Comparison of ENCODE assay signal across 8 cellular contexts in the genomic region with DNA sequence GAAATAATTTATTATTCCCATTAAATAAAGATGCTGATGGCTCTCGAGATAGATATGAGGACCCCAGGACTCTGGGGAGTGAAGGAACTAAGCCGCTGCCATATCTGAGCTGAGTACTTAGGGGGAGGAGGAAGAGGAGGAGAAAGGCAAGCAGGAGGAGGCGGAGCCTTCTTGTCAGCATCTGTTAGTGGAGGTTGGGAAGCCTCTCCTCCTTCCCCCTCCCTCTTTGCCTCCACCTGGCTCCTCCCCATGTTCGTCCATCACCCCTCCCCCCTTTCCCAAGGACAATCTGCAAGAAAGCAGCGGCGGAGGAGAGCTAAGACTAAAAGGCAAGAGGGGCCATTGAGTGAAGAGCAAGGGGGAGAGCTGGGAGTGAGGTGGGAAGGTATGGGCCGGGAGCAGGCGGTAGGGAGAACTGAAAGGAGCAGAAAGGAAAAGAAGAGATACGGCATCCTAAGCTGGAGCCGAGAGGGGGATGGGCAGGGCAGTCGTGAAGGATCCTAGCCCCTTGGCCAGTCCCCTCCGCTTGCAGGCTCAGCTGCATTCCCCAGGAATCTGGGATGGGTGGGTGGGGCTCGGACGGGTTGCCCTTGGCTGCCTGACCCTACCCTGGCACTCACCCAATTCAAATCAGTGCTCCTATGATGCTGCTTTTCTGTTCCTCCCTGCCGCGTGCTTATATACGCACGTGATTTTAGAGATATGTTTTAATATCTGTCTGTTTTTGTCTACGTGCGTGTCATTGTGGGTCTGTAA. TPM values are rescaled to one million over a fixed set of nuclear protein-coding genes. Genes with fewer than 3 reads are reported as not detected.
DNase-seq lines count a peak whose midpoint lies in the region; ATAC-seq and TF ChIP-seq lines count a peak whose summit lies in the region.

A gene (plus strand): TSS at position 287 of the 756 bp plus-strand sequence. CDS start 3,411 bp downstream, outside the sequence.

- CTCF ChIA-PET in AG04450 (lab: Charles Lee) (interaction anchor here (1.3 to 1.8 kb wide), 3 partner anchors 11 to 70 kb away, joined by 3 to 7 read pairs (median 4); a partner anchor contains a TSS), activated B cell treated with CpG ODN at 0.5 μM for 24 hours (lab: Charles Lee) (interaction anchor here (0.8 to 1.3 kb wide), 3 partner anchors 13 to 39 kb away, joined by 3 to 5 read pairs (median 3); a partner anchor contains a TSS)

- H3K9me3 Mint-ChIP-seq in activated B cell treated with CpG ODN at 0.5 μM for 24 hours: no peaks in the 10 kb centered on the region

- intact Hi-C loops in activated B cell treated with CpG ODN at 0.5 μM for 24 hours (cut with micrococcal nuclease): loop anchor here (1.0 kb wide), 2 partner anchors 13 to 38 kb away; a partner anchor contains a TSS

- no peaks in the 10 kb centered on the region for H3K27me3 Mint-ChIP-seq in activated B cell treated with CpG ODN at 0.5 μM for 24 hours

- TF ChIP-seq CTCF in AG04450 (IDR thresholded peaks at IDR 0.05; ENCODE audit: low read depth, low read length) (no peak), activated B cell treated with CpG ODN at 0.5 μM for 24 hours (IDR thresholded peaks at IDR 0.05) (no peak)

- peaks cover 8% of the 10 kb centered on the region for H3K27me3 ChIP-seq in AG04450 (ENCODE audit: control insufficient read depth, insufficient read depth, low read length)

- POLR2A ChIA-PET in AG04450 (lab: Yijun Ruan, JAX) (interaction anchor here (0.7 to 1.8 kb wide), 3 partner anchors 14 to 51 kb away, joined by 3 to 14 read pairs (median 3); a partner anchor contains a TSS), activated B cell treated with CpG ODN at 0.5 μM for 24 hours (lab: Charles Lee) (interaction anchor here (0.6 to 2.2 kb wide), 7 partner anchors 13 to 302 kb away, joined by 4 to 26 read pairs (median 6); a partner anchor contains a TSS)

- H3K36me3 Mint-ChIP-seq in activated B cell treated with CpG ODN at 0.5 μM for 24 hours (ENCODE audit: low read depth): peaks cover 17% of the 10 kb centered on the region

- peak within 1 kb of the TSS; percentile 97 for H3K4me3 ChIP-seq in AG04450 (ENCODE audit: low read depth, low read length)

- peak within 1 kb of the TSS; percentile 87 for H3K27ac Mint-ChIP-seq in activated B cell treated with CpG ODN at 0.5 μM for 24 hours

- H3K4me1 Mint-ChIP-seq in activated B cell treated with CpG ODN at 0.5 μM for 24 hours: peaks cover 21% of the 10 kb centered on the region

- DNase-seq in AG04450 (ENCODE audit: low read depth, low spot score): peak; percentile 66
- peak; percentile 83 for DNase-seq in NCI-H2227 (lab: John Stamatoyannopoulos, UW; ENCODE audit: unreplicated experiment)
- DNase-seq in activated B cell treated with CpG ODN at 0.5 μM for 24 hours: peak; percentile 43
- DNase-seq in central memory CD4-positive, alpha-beta T cell: peak; percentile 65
- DNase-seq in inferior parietal cortex (ENCODE audit: extremely low spot score): peak; percentile 75
- peak; percentile 58 for DNase-seq in stimulated activated CD4-positive, alpha-beta T cell treated with anti-CD3 and anti-CD28 coated beads, Interleukin-12 subunit alpha, Interleukin-12 subunit beta, amount 100 ng/mL, for 4 hours

- H3K4me3 Mint-ChIP-seq in activated B cell treated with CpG ODN at 0.5 μM for 24 hours: peak within 1 kb of the TSS; percentile 99

- H3K9me3 ChIP-seq in AG04450 (ENCODE audit: control insufficient read depth, insufficient read depth, low read length): no peaks in the 10 kb centered on the region

- H3K27ac ChIP-seq in AG04450 (ENCODE audit: low read depth, low read length): peak within 1 kb of the TSS; percentile 63

- peak; percentile 99 for ATAC-seq in GM18873 (IDR thresholded peaks at IDR 0.05; ENCODE audit: low FRiP score, unreplicated experiment)
- ATAC-seq in HG03135 (IDR thresholded peaks at IDR 0.05; ENCODE audit: unreplicated experiment): peak; percentile 96
- peak; percentile 97 for ATAC-seq in activated B cell treated with CpG ODN at 0.5 μM for 24 hours (ENCODE audit: low read depth)

RNA-seq across cellular contexts. Expression of the gene that starts here (rescaled TPM):
- 58.4 and 62.1 TPM in 2 replicates for polyA plus RNA-seq in AG04450 (2011; rRNA removed)
- 59.3 and 71.8 TPM in 2 replicates for polyA minus RNA-seq in AG04450 (2011; rRNA and poly(A)+ RNA removed)
- 44.7 and 49.2 TPM in 2 replicates for total RNA-seq in activated B cell treated with CpG ODN at 0.5 μM for 24 hours

Comparison
In these comparisons a context has a peak if more than half of its experiments do, and no peak if none do; other contexts are left out.
1. Peak in every context shown above with its lines: DNase-seq, ATAC-seq, H3K4me3 ChIP-seq and H3K27ac ChIP-seq.